1 cellular context compared by ENCODE assay signal in the genomic region with DNA sequence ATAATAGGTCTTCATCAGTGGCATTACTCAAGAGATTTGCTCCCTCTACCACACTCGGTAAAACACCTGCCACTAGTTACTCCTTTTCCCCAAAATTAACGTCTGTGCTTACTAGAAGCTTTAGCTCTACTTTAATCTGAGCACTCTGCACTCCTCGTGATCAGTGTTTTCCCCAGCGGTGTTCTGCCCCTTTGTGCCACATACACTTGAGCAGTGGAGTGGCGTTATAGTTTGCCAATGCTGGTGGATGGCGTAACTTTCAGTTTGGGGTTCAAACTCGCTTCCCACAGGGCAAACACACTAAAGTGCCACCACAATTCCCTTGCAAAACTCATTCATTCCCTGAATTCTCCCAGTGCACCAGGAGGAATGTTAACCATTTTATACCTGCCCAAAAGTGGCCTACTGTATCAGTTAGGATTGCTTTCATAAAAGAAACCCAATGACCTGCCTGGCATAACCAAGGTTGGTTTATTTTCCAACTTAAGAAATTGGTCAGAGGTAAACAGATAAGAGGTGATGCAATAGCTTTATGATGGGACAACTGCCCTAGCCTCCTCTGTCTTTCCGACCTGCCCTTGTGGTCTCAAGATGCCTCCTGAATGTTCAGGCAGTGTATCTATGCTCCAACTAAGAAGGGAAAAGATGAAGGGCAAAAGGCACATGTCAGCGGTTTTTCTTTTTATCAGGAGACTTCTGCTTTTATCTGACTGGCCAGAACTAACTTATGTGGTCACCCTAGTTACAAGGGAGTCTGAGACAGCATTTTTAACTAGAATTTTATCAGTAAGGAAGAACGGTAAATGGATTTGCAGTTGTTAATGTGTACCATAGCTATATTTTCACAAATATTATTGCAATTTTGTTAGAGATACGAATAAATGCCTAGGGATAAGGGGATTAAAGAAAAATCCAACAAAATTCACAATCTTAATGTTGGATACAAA.
TF ChIP-seq lines count a peak whose summit lies in the region.

No MANE protein-coding gene starts in this region.

TF ChIP-seq in K562, 482 proteins besides CTCF, POLR2A, EP300 and RAD21 (continued from another document and continues in another):
- TF ChIP-seq, protein P1, sequence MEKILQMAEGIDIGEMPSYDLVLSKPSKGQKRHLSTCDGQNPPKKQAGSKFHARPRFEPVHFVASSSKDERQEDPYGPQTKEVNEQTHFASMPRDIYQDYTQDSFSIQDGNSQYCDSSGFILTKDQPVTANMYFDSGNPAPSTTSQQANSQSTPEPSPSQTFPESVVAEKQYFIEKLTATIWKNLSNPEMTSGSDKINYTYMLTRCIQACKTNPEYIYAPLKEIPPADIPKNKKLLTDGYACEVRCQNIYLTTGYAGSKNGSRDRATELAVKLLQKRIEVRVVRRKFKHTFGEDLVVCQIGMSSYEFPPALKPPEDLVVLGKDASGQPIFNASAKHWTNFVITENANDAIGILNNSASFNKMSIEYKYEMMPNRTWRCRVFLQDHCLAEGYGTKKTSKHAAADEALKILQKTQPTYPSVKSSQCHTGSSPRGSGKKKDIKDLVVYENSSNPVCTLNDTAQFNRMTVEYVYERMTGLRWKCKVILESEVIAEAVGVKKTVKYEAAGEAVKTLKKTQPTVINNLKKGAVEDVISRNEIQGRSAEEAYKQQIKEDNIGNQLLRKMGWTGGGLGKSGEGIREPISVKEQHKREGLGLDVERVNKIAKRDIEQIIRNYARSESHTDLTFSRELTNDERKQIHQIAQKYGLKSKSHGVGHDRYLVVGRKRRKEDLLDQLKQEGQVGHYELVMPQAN (IDR thresholded peaks at IDR 0.05; ENCODE audit: borderline replicate concordance): no peak
- TF ChIP-seq, protein P2, sequence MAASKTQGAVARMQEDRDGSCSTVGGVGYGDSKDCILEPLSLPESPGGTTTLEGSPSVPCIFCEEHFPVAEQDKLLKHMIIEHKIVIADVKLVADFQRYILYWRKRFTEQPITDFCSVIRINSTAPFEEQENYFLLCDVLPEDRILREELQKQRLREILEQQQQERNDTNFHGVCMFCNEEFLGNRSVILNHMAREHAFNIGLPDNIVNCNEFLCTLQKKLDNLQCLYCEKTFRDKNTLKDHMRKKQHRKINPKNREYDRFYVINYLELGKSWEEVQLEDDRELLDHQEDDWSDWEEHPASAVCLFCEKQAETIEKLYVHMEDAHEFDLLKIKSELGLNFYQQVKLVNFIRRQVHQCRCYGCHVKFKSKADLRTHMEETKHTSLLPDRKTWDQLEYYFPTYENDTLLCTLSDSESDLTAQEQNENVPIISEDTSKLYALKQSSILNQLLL (CRISPR knock-in tag; IDR thresholded peaks at IDR 0.05; ENCODE audit: borderline replicate concordance): no peak
- TF ChIP-seq ETV1 (tag; conservative IDR thresholded peaks at IDR 0.05; ENCODE audit: low read depth) (peak; percentile 89), LARP7 (IDR thresholded peaks at IDR 0.05) (no peak), NBN (IDR thresholded peaks at IDR 0.05; ENCODE audit: low read depth) (peak; percentile 81), MAFF (IDR thresholded peaks at IDR 0.05; ENCODE audit: low read length) (peak; percentile 98), ATF1 (CRISPR knock-in tag; IDR thresholded peaks at IDR 0.05) (no peak), ATF1 (tag; IDR thresholded peaks at IDR 0.05) (peak; percentile 71), ZNF175 (CRISPR knock-in tag; IDR thresholded peaks at IDR 0.05; ENCODE audit: low read depth) (0 out of 2 replicates have a peak, but pooled peaks have one; percentile 46), RNF2 (IDR thresholded peaks at IDR 0.05) (peak; percentile 69), MAFG (tag; conservative IDR thresholded peaks at IDR 0.05) (peak; percentile 99), SP2 (IDR thresholded peaks at IDR 0.05; ENCODE audit: extremely low read depth, low read depth, low read length, poor library complexity, severe bottlenecking) (no peak), ZNF12 (CRISPR knock-in tag; IDR thresholded peaks at IDR 0.05) (no peak), NUFIP1 (IDR thresholded peaks at IDR 0.05; ENCODE audit: partially characterized antibody) (peak; percentile 18), ZNF507 (tag; conservative IDR thresholded peaks at IDR 0.05) (no peak), ATF7 (IDR thresholded peaks at IDR 0.05) (peak; percentile 85), KLF16 (IDR thresholded peaks at IDR 0.05) (peak; percentile 75), THRAP3 (IDR thresholded peaks at IDR 0.05; ENCODE audit: borderline replicate concordance) (no peak), TEAD2 (tag; IDR thresholded peaks at IDR 0.05) (no peak), NR2C2 (CRISPR knock-in tag; IDR thresholded peaks at IDR 0.05) (no peak), NR2C2 (tag; IDR thresholded peaks at IDR 0.05) (peak; percentile 64; the same call in 1 of the 2 replicates), KLF6 (CRISPR knock-in tag; IDR thresholded peaks at IDR 0.05; ENCODE audit: borderline replicate concordance) (no peak), ARNT (IDR thresholded peaks at IDR 0.05) (peak; percentile 27 to 79; a peak in 2 of 4 replicates), ZNF165 (CRISPR knock-in tag; IDR thresholded peaks at IDR 0.05; ENCODE audit: borderline replicate concordance) (no peak), SRSF3 (IDR thresholded peaks at IDR 0.05; ENCODE audit: insufficient read depth, low read length) (no peak), KDM1A (IDR thresholded peaks at IDR 0.05) (peak; percentile 58 to 70; a peak in 2 of 4 replicates), NCOA1 (IDR thresholded peaks at IDR 0.05; ENCODE audit: low read depth) (peak; percentile 22; the same call in 1 of the 2 replicates), FOXP1 (CRISPR knock-in tag; IDR thresholded peaks at IDR 0.05) (no peak), PHF8 (IDR thresholded peaks at IDR 0.05; ENCODE audit: borderline replicate concordance, low read length) (no peak), ASH1L (IDR thresholded peaks at IDR 0.05; ENCODE audit: borderline replicate concordance, low read depth, partially characterized antibody) (no peak), RAD51 (IDR thresholded peaks at IDR 0.05; ENCODE audit: borderline replicate concordance, low read depth) (peak; percentile 15; the same call in 1 of the 2 replicates), ESRRA (IDR thresholded peaks at IDR 0.05; ENCODE audit: borderline replicate concordance, low read depth) (peak; percentile 93), SMARCC2 (IDR thresholded peaks at IDR 0.05; ENCODE audit: low read depth) (peak; percentile 62), ZNF197 (CRISPR knock-in tag; IDR thresholded peaks at IDR 0.05; ENCODE audit: low read depth) (peak; percentile 47; the same call in 1 of the 2 replicates), CEBPG (CRISPR knock-in tag; IDR thresholded peaks at IDR 0.05) (peak; percentile 84), CEBPG (tag; conservative IDR thresholded peaks at IDR 0.05 in 1 of 2, IDR thresholded peaks at IDR 0.05 in 1 of 2) (peak; percentile 96 to 98), TCFL5 (CRISPR knock-in tag; conservative IDR thresholded peaks at IDR 0.05) (no peak), DMBX1 (CRISPR knock-in tag; IDR thresholded peaks at IDR 0.05; ENCODE audit: borderline replicate concordance) (peak; percentile 61; the same call in 1 of the 2 replicates)
- TF ChIP-seq, protein P3, sequence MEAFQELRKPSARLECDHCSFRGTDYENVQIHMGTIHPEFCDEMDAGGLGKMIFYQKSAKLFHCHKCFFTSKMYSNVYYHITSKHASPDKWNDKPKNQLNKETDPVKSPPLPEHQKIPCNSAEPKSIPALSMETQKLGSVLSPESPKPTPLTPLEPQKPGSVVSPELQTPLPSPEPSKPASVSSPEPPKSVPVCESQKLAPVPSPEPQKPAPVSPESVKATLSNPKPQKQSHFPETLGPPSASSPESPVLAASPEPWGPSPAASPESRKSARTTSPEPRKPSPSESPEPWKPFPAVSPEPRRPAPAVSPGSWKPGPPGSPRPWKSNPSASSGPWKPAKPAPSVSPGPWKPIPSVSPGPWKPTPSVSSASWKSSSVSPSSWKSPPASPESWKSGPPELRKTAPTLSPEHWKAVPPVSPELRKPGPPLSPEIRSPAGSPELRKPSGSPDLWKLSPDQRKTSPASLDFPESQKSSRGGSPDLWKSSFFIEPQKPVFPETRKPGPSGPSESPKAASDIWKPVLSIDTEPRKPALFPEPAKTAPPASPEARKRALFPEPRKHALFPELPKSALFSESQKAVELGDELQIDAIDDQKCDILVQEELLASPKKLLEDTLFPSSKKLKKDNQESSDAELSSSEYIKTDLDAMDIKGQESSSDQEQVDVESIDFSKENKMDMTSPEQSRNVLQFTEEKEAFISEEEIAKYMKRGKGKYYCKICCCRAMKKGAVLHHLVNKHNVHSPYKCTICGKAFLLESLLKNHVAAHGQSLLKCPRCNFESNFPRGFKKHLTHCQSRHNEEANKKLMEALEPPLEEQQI (IDR thresholded peaks at IDR 0.05): 0 out of 2 replicates have a peak, but pooled peaks have one; percentile 53
- TF ChIP-seq, protein P4, sequence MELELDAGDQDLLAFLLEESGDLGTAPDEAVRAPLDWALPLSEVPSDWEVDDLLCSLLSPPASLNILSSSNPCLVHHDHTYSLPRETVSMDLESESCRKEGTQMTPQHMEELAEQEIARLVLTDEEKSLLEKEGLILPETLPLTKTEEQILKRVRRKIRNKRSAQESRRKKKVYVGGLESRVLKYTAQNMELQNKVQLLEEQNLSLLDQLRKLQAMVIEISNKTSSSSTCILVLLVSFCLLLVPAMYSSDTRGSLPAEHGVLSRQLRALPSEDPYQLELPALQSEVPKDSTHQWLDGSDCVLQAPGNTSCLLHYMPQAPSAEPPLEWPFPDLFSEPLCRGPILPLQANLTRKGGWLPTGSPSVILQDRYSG (tag; conservative IDR thresholded peaks at IDR 0.05; ENCODE audit: low read depth): peak; percentile 72; the same call in 1 of the 2 replicates
- TF ChIP-seq, protein P5, sequence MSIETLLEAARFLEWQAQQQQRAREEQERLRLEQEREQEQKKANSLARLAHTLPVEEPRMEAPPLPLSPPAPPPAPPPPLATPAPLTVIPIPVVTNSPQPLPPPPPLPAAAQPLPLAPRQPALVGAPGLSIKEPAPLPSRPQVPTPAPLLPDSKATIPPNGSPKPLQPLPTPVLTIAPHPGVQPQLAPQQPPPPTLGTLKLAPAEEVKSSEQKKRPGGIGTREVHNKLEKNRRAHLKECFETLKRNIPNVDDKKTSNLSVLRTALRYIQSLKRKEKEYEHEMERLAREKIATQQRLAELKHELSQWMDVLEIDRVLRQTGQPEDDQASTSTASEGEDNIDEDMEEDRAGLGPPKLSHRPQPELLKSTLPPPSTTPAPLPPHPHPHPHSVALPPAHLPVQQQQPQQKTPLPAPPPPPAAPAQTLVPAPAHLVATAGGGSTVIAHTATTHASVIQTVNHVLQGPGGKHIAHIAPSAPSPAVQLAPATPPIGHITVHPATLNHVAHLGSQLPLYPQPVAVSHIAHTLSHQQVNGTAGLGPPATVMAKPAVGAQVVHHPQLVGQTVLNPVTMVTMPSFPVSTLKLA (conservative IDR thresholded peaks at IDR 0.05): peak; percentile 59 to 75
- TF ChIP-seq, protein P6, sequence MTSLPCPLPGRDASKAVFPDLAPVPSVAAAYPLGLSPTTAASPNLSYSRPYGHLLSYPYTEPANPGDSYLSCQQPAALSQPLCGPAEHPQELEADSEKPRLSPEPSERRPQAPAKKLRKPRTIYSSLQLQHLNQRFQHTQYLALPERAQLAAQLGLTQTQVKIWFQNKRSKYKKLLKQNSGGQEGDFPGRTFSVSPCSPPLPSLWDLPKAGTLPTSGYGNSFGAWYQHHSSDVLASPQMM (CRISPR knock-in tag; IDR thresholded peaks at IDR 0.05): no peak
- TF ChIP-seq, protein P7, sequence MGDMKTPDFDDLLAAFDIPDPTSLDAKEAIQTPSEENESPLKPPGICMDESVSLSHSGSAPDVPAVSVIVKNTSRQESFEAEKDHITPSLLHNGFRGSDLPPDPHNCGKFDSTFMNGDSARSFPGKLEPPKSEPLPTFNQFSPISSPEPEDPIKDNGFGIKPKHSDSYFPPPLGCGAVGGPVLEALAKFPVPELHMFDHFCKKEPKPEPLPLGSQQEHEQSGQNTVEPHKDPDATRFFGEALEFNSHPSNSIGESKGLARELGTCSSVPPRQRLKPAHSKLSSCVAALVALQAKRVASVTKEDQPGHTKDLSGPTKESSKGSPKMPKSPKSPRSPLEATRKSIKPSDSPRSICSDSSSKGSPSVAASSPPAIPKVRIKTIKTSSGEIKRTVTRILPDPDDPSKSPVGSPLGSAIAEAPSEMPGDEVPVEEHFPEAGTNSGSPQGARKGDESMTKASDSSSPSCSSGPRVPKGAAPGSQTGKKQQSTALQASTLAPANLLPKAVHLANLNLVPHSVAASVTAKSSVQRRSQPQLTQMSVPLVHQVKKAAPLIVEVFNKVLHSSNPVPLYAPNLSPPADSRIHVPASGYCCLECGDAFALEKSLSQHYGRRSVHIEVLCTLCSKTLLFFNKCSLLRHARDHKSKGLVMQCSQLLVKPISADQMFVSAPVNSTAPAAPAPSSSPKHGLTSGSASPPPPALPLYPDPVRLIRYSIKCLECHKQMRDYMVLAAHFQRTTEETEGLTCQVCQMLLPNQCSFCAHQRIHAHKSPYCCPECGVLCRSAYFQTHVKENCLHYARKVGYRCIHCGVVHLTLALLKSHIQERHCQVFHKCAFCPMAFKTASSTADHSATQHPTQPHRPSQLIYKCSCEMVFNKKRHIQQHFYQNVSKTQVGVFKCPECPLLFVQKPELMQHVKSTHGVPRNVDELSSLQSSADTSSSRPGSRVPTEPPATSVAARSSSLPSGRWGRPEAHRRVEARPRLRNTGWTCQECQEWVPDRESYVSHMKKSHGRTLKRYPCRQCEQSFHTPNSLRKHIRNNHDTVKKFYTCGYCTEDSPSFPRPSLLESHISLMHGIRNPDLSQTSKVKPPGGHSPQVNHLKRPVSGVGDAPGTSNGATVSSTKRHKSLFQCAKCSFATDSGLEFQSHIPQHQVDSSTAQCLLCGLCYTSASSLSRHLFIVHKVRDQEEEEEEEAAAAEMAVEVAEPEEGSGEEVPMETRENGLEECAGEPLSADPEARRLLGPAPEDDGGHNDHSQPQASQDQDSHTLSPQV (IDR thresholded peaks at IDR 0.05): peak; percentile 87; the same call in 1 of the 2 replicates
- TF ChIP-seq, protein P8, sequence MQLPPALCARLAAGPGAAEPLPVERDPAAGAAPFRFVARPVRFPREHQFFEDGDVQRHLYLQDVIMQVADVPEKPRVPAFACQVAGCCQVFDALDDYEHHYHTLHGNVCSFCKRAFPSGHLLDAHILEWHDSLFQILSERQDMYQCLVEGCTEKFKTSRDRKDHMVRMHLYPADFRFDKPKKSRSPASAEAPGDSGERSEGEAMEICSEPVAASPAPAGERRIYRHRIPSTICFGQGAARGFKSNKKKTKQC (CRISPR knock-in tag; IDR thresholded peaks at IDR 0.05): no peak
- TF ChIP-seq, protein P9, sequence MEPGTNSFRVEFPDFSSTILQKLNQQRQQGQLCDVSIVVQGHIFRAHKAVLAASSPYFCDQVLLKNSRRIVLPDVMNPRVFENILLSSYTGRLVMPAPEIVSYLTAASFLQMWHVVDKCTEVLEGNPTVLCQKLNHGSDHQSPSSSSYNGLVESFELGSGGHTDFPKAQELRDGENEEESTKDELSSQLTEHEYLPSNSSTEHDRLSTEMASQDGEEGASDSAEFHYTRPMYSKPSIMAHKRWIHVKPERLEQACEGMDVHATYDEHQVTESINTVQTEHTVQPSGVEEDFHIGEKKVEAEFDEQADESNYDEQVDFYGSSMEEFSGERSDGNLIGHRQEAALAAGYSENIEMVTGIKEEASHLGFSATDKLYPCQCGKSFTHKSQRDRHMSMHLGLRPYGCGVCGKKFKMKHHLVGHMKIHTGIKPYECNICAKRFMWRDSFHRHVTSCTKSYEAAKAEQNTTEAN (CRISPR knock-in tag; IDR thresholded peaks at IDR 0.05): no peak
- TF ChIP-seq, protein P10, sequence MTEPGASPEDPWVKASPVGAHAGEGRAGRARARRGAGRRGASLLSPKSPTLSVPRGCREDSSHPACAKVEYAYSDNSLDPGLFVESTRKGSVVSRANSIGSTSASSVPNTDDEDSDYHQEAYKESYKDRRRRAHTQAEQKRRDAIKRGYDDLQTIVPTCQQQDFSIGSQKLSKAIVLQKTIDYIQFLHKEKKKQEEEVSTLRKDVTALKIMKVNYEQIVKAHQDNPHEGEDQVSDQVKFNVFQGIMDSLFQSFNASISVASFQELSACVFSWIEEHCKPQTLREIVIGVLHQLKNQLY (CRISPR knock-in tag; conservative IDR thresholded peaks at IDR 0.05): no peak
